12 cellular contexts compared by ENCODE assay signal in the genomic region with DNA sequence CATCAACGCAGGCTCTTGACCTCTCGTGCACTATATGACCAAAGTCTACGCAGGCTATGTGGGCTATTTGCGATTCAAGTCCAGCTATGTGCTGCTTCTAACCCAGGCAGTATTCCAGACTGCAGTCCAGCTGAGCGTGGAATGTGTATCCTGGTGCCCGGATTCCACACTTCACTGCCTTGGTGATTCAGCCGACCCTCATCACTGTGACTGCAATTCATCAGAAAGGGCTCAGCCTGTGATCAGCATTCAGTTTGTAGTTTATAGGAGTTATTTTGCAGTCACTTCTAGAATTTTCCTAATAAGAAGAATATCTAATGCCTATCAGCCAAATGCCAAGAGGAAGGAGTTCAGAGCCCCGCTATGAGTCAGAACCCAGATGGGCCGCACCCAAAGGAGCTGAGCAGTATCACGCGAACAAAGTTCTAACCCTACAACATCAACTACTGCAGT.
DNase-seq lines count a peak whose midpoint lies in the region; TF ChIP-seq lines count a peak whose summit lies in the region.
"Had no signal": no experiment of that assay in that cellular context is flagged by ENCODE, and none has a peak within 500 bp of the region (broad histone marks: within the 10 kb centered on the region; RNA-seq: fewer than 3 reads in every experiment).

No MANE protein-coding gene starts in this region.

- H3K9ac ChIP-seq in endodermal cell (ENCODE audit: extremely low read depth, low read length, poor library complexity, severe bottlenecking) (no peak overlapping the region), neural progenitor cell (no peak overlapping the region)

- TF ChIP-seq POLR2A in adrenal gland (IDR thresholded peaks at IDR 0.05) = no peak

- H4K20me1 ChIP-seq in neural progenitor cell (ENCODE audit: low read depth) = no peaks in the 10 kb centered on the region

- no peaks in the 10 kb centered on the region for H3K4me1 ChIP-seq in endodermal cell (ENCODE audit: control insufficient read depth, insufficient read depth, low read length)
- H3K4me1 ChIP-seq in neural progenitor cell = no peaks in the 10 kb centered on the region
- peaks cover 8 to 12% of the 10 kb centered on the region in 2 donors for H3K4me1 ChIP-seq in adrenal gland (replicated peaks in 1 of 2)

- 86 to 95% methylated on average over 8 to 11 of the region's 11 CpGs for WGBS in endodermal cell (ENCODE audit: insufficient coverage in 1 of 2, insufficient read length in 1 of 2), 2 experiments
- 84 to 90% (median 86%) methylated on average over 7 to 11 of the region's 11 CpGs for WGBS in adrenal gland, 4 donors

- H3K36me3 Mint-ChIP-seq in endodermal cell (ENCODE audit: low read depth) (no peaks in the 10 kb centered on the region), neural progenitor cell (peaks cover 2% of the 10 kb centered on the region)
- H3K36me3 Mint-ChIP-seq: activated CD4-positive, alpha-beta memory T cell treated with anti-CD3 and anti-CD28 coated beads for 36 hours; activated naive CD4-positive, alpha-beta T cell treated with anti-CD3 and anti-CD28 coated beads, Interleukin-2, amount 50 U/mL, for 72 hours; CD4-positive, CD25-positive, alpha-beta regulatory T cell; natural killer cell treated with Interleukin-12 subunit alpha and Interleukin-12 subunit beta and Interleukin-15 and Interleukin-18, amount 100 ng/mL, for 72 hours had no signal

- H3K4me3 Mint-ChIP-seq in endodermal cell (no peak overlapping the region), neural progenitor cell (no peak overlapping the region)
- H3K4me3 Mint-ChIP-seq: activated CD4-positive, alpha-beta memory T cell treated with anti-CD3 and anti-CD28 coated beads for 36 hours; CD4-positive, CD25-positive, alpha-beta regulatory T cell; natural killer cell treated with Interleukin-12 subunit alpha and Interleukin-12 subunit beta and Interleukin-15 and Interleukin-18, amount 100 ng/mL, for 72 hours had no signal

- CTCF ChIA-PET in GM10248 (lab: Yijun Ruan, JAX) = interaction anchor here (2.8 kb wide), 1 partner anchor 10 kb away, joined by 30 read pairs; no protein-coding TSS in a partner anchor

- intact Hi-C loops in adrenal gland (cut with DNase I) = no loop called here

- H3K27ac ChIP-seq in endodermal cell (ENCODE audit: low read depth, low read length) (peak overlapping the region; percentile 79), neural progenitor cell (no peak overlapping the region), adrenal gland (no peak overlapping the region)

- POLR2A ChIA-PET in GM10248 (lab: Yijun Ruan, JAX) = no interaction called here

- H3K79me2 ChIP-seq in neural progenitor cell (ENCODE audit: low read depth) = no peaks in the 10 kb centered on the region

- TF ChIP-seq CTCF in endodermal cell (conservative IDR thresholded peaks at IDR 0.05) (no peak), neural progenitor cell (IDR thresholded peaks at IDR 0.05) (no peak), GM10248 (IDR thresholded peaks at IDR 0.05; ENCODE audit: control extremely low read depth, extremely low read depth, low read depth, missing control alignments) (no peak), adrenal gland (IDR thresholded peaks at IDR 0.05) (no peak)

- no peaks in the 10 kb centered on the region for H3F3A ChIP-seq in neural progenitor cell (ENCODE audit: low read depth)

- peak; percentile 89 for DNase-seq in AG20443 (ENCODE audit: low spot score)
- peak; percentile 91 for DNase-seq in MG63
- no peak for DNase-seq in endodermal cell
- DNase-seq in neural progenitor cell (ENCODE audit: low spot score) = no peak
- no peak for DNase-seq in stimulated activated CD4-positive, alpha-beta T cell treated with anti-CD3 and anti-CD28 coated beads, Interleukin-4, amount 100 ng/mL, for 1 hour
- DNase-seq in GM10248 (ENCODE audit: extremely low spot score) = no peak
- no peak for DNase-seq in adrenal gland
- DNase-seq in COR-L47 (lab: John Stamatoyannopoulos, UW) = no peak
- DNase-seq: activated CD4-positive, alpha-beta memory T cell treated with anti-CD3 and anti-CD28 coated beads for 36 hours; CD4-positive, CD25-positive, alpha-beta regulatory T cell had no signal

- no peak overlapping the region for H2AFZ ChIP-seq in neural progenitor cell (replicated peaks)

- no peaks in the 10 kb centered on the region for H3K27me3 ChIP-seq in MG63
- no peaks in the 10 kb centered on the region for H3K27me3 ChIP-seq in endodermal cell (ENCODE audit: control insufficient read depth, insufficient read depth, low read length, poor library complexity, severe bottlenecking)
- no peaks in the 10 kb centered on the region for H3K27me3 ChIP-seq in neural progenitor cell
- H3K27me3 ChIP-seq in adrenal gland = no peaks in the 10 kb centered on the region

- H3K27ac Mint-ChIP-seq in endodermal cell (no peak overlapping the region), neural progenitor cell (peak overlapping the region; percentile 76)
- H3K27ac Mint-ChIP-seq: activated CD4-positive, alpha-beta memory T cell treated with anti-CD3 and anti-CD28 coated beads for 36 hours; activated naive CD4-positive, alpha-beta T cell treated with anti-CD3 and anti-CD28 coated beads, Interleukin-2, amount 50 U/mL, for 72 hours; CD4-positive, CD25-positive, alpha-beta regulatory T cell; natural killer cell treated with Interleukin-12 subunit alpha and Interleukin-12 subunit beta and Interleukin-15 and Interleukin-18, amount 100 ng/mL, for 72 hours had no signal

- H3K36me3 ChIP-seq in MG63 (no peaks in the 10 kb centered on the region), endodermal cell (ENCODE audit: control insufficient read depth, insufficient read depth, low read length) (no peaks in the 10 kb centered on the region), neural progenitor cell (no peaks in the 10 kb centered on the region), adrenal gland (replicated peaks in 1 of 2) (no peaks in the 10 kb centered on the region)

- H3K4me1 Mint-ChIP-seq in endodermal cell (no peaks in the 10 kb centered on the region), neural progenitor cell (peaks cover 11% of the 10 kb centered on the region)
- H3K4me1 Mint-ChIP-seq: CD4-positive, CD25-positive, alpha-beta regulatory T cell had no signal

- no peak overlapping the region for H3K4me2 ChIP-seq in neural progenitor cell

- no peak overlapping the region for H3K4me3 ChIP-seq in MG63
- H3K4me3 ChIP-seq in endodermal cell (ENCODE audit: low read length) = no peak overlapping the region
- no peak overlapping the region for H3K4me3 ChIP-seq in neural progenitor cell
- H3K4me3 ChIP-seq in adrenal gland = no peak overlapping the region

- H3K9me3 ChIP-seq in MG63 (no peaks in the 10 kb centered on the region), endodermal cell (ENCODE audit: control insufficient read depth, low read length) (no peaks in the 10 kb centered on the region), neural progenitor cell (ENCODE audit: low read depth) (no peaks in the 10 kb centered on the region), adrenal gland (replicated peaks in 1 of 3) (no peaks in the 10 kb centered on the region)

- H3K9me3 Mint-ChIP-seq in endodermal cell (no peaks in the 10 kb centered on the region), neural progenitor cell (peaks cover 3% of the 10 kb centered on the region)
- H3K9me3 Mint-ChIP-seq: activated CD4-positive, alpha-beta memory T cell treated with anti-CD3 and anti-CD28 coated beads for 36 hours; activated naive CD4-positive, alpha-beta T cell treated with anti-CD3 and anti-CD28 coated beads, Interleukin-2, amount 50 U/mL, for 72 hours; CD4-positive, CD25-positive, alpha-beta regulatory T cell; natural killer cell treated with Interleukin-12 subunit alpha and Interleukin-12 subunit beta and Interleukin-15 and Interleukin-18, amount 100 ng/mL, for 72 hours had no signal

- H3K27me3 Mint-ChIP-seq in endodermal cell (ENCODE audit: insufficient read depth) (peaks cover under 1% of the 10 kb centered on the region), neural progenitor cell (ENCODE audit: insufficient read depth, low read depth) (no peaks in the 10 kb centered on the region)

Comparison
In these comparisons a context has a peak if more than half of its experiments do, and no peak if none do; other contexts are left out.
1. DNase-seq: peak in AG20443 (single experiment) and MG63 (single experiment); none in endodermal cell (single experiment), neural progenitor cell (single experiment), stimulated activated CD4-positive, alpha-beta T cell treated with anti-CD3 and anti-CD28 coated beads, Interleukin-4, amount 100 ng/mL, for 1 hour (single experiment), GM10248 (single experiment), adrenal gland (0 of 7) and COR-L47 (single experiment).